Comparison of ENCODE assay signal across 10 cellular contexts in genomic region chr7:45007571-45008328, GRCh38. TPM values are rescaled to one million over a fixed set of nuclear protein-coding genes. Genes with fewer than 3 reads are reported as not detected.
DNase-seq lines count a peak whose midpoint lies in the region; ATAC-seq, FAIRE-seq and TF ChIP-seq lines count a peak whose summit lies in the region.
"Had no signal": no experiment of that assay in that cellular context is flagged by ENCODE, and none has a peak within 500 bp of the region (broad histone marks: within the 10 kb centered on the region; RNA-seq: fewer than 3 reads in every experiment).

No MANE protein-coding gene starts in this region.

- no peaks in the 10 kb centered on the region for H3K27me3 ChIP-seq in dorsolateral prefrontal cortex
- H3K27me3 ChIP-seq: gastroesophageal sphincter had no signal

- H3K4me3 ChIP-seq in dorsolateral prefrontal cortex, result peak overlapping the region in 20 of 59 donors; percentile 4 to 40 (median 26)
- H3K4me3 ChIP-seq in coronary artery, result no peak overlapping the region
- H3K4me3 ChIP-seq: gastroesophageal sphincter had no signal

- DNase-seq in dorsolateral prefrontal cortex (no peak), NCI-H1092 treated with DMSO at 0.1 percent for 48 hours (lab: John Stamatoyannopoulos, UW) (no peak), D721Med (ENCODE audit: insufficient read length, low spot score) (no peak), HEK293T (ENCODE audit: extremely low spot score) (no peak), coronary artery (ENCODE audit: low spot score) (no peak)
- DNase-seq: trophoblast cell had no signal

- H3K27ac ChIP-seq in dorsolateral prefrontal cortex (peak overlapping the region in 58 of 59 donors; percentile 13 to 92 (median 81)), coronary artery (no peak overlapping the region)
- H3K27ac ChIP-seq: gastroesophageal sphincter had no signal

- intact Hi-C loops in dorsolateral prefrontal cortex (cut with DNase I), result no loop called here

- TF ChIP-seq CTCF in dorsolateral prefrontal cortex (IDR thresholded peaks at IDR 0.05 in 54 of 56, conservative IDR thresholded peaks at IDR 0.05 in 2 of 56; ENCODE audit: low read depth in 1 of 56, partially characterized antibody in 56 of 56) (no peak), D721Med (IDR thresholded peaks at IDR 0.05; ENCODE audit: insufficient read depth, missing control alignments) (no peak), coronary artery (IDR thresholded peaks at IDR 0.05) (no peak)

- ATAC-seq in GM18511 (IDR thresholded peaks at IDR 0.05; ENCODE audit: unreplicated experiment), result peak; percentile 89
- peak; percentile 62 for ATAC-seq in GM21515 (IDR thresholded peaks at IDR 0.05; ENCODE audit: unreplicated experiment)
- peak; percentile 75 for ATAC-seq in HG03378 (IDR thresholded peaks at IDR 0.05; ENCODE audit: unreplicated experiment)
- ATAC-seq: gastroesophageal sphincter had no signal

- CTCF ChIA-PET in HEK293T (lab: Yijun Ruan, JAX), result no interaction called here

- POLR2A ChIA-PET in HEK293T (lab: Yijun Ruan, JAX), result no interaction called here

- no peak for FAIRE-seq in D721Med (lab: Jason Lieb, UNC)

TF ChIP-seq in HEK293T, 16 proteins besides CTCF, POLR2A, EP300 and RAD21:
- no peak for TF ChIP-seq LEF1 (IDR thresholded peaks at IDR 0.05; ENCODE audit: borderline replicate concordance)
- no peak for TF ChIP-seq TARDBP (IDR thresholded peaks at IDR 0.05)
- no peak for TF ChIP-seq CTBP1 (IDR thresholded peaks at IDR 0.05; ENCODE audit: borderline replicate concordance)
- TF ChIP-seq ZNF384 (IDR thresholded peaks at IDR 0.05), result no peak
- no peak for TF ChIP-seq HDGF (IDR thresholded peaks at IDR 0.05; ENCODE audit: borderline replicate concordance)
- no peak for TF ChIP-seq ARNT (IDR thresholded peaks at IDR 0.05)
- no peak for TF ChIP-seq SUZ12 (IDR thresholded peaks at IDR 0.05)
- TF ChIP-seq SP1 (IDR thresholded peaks at IDR 0.05), result no peak
- TF ChIP-seq BHLHE40 (IDR thresholded peaks at IDR 0.05; ENCODE audit: borderline replicate concordance), result no peak
- TF ChIP-seq PKNOX1 (IDR thresholded peaks at IDR 0.05), result no peak
- no peak for TF ChIP-seq FOXK2 (IDR thresholded peaks at IDR 0.05)
- no peak for TF ChIP-seq NFRKB (IDR thresholded peaks at IDR 0.05)

RNA-seq across cellular contexts. Expression of gene CCM2, which starts 7.7 kb away (rescaled TPM):
- total RNA-seq in dorsolateral prefrontal cortex, result 100 to 1,000 TPM in 2 of 120 experiments, 10 to 100 TPM in 118; 53.3 to 108 (median 80.9) TPM

RNA-seq across cellular contexts. Expression of gene MYO1G, which starts 28.9 kb away (rescaled TPM):
- total RNA-seq in dorsolateral prefrontal cortex, result 1 to 10 TPM in 71 of 120 experiments, under 1 TPM in 49; 0.17 to 9.5 (median 1.2) TPM

Comparison
In these comparisons a context has a peak if more than half of its experiments do, and no peak if none do; other contexts are left out.
1. H3K27ac ChIP-seq: peak in dorsolateral prefrontal cortex (58 of 59); none in coronary artery (0 of 2).
2. Peak in every context shown above with its lines, with median percentiles within 50 percentile points of each other: ATAC-seq.